ENCODE assay signal across 1 cellular context in the genomic region with DNA sequence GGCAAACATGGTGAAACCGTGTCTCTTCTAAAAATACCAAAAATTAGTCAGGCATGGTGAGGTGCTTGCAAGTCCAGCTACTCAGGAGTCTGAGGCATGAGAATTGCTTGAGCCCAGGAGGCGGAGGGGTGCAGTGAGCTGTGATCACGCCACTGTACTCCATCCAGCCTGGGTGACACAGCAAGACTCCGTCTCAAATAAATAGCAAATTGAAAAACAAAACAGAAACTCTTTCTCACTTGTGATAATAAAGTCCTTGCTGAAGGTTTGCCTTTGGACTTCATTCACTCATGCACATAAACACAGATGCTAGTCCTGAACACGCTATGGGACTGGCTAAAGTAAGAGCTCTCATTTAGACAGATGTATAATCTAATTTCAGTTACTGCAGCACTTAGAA.
TF ChIP-seq lines count a peak whose summit lies in the region.

No MANE protein-coding gene starts in this region.

TF ChIP-seq in HepG2, 621 proteins besides CTCF, POLR2A, EP300 and RAD21 (continued from another document):
- no peak for TF ChIP-seq ZNF800 (CRISPR knock-in tag; IDR thresholded peaks at IDR 0.05)
- TF ChIP-seq MYNN (CRISPR knock-in tag; IDR thresholded peaks at IDR 0.05; ENCODE audit: low read depth): no peak
- TF ChIP-seq ZNF513 (CRISPR knock-in tag; conservative IDR thresholded peaks at IDR 0.05): no peak
- no peak for TF ChIP-seq HNF4A (CRISPR knock-in tag; IDR thresholded peaks at IDR 0.05)
- no peak for TF ChIP-seq ZIK1 (CRISPR knock-in tag; IDR thresholded peaks at IDR 0.05; ENCODE audit: borderline replicate concordance, low read depth)
- no peak for TF ChIP-seq REXO4 (CRISPR knock-in tag; IDR thresholded peaks at IDR 0.05; ENCODE audit: borderline replicate concordance)
- no peak for TF ChIP-seq ZNF430 (CRISPR knock-in tag; IDR thresholded peaks at IDR 0.05)
